In genomic region chr12:630656-631632, GRCh38 we compare ENCODE assay signal across 8 cellular contexts.
DNase-seq lines count a peak whose midpoint lies in the region; ATAC-seq, FAIRE-seq and TF ChIP-seq lines count a peak whose summit lies in the region.

No MANE protein-coding gene starts in this region.

- FAIRE-seq in RCC 7860 (lab: Jason Lieb, UNC), result no peak

- peak overlapping the region in 1 of 2 donors; percentile 39 for H3K9ac ChIP-seq in duodenal mucosa (ENCODE audit: low read depth in 1 of 2, low read length in 2 of 2)
- no peak overlapping the region for H3K9ac ChIP-seq in parathyroid adenoma

- H3K9me3 ChIP-seq in duodenal mucosa (ENCODE audit: control insufficient read depth in 1 of 2, low read length in 2 of 2) (no peaks in the 10 kb centered on the region), parathyroid adenoma (ENCODE audit: control insufficient read depth, low read length) (no peaks in the 10 kb centered on the region)

- peaks cover 50% of the 10 kb centered on the region for H3K4me1 Mint-ChIP-seq in T-helper 1 cell treated with Interleukin-12 subunit alpha and Interleukin-12 subunit beta and Interleukin-4 antibody, amounts not matched to agents 30 μg/mL and 1 μg/mL, for 36 hours (ENCODE audit: low read depth)

- H3K27ac Mint-ChIP-seq in T-helper 1 cell treated with Interleukin-12 subunit alpha and Interleukin-12 subunit beta and Interleukin-4 antibody, amounts not matched to agents 30 μg/mL and 1 μg/mL, for 36 hours, result peak overlapping the region; percentile 99

- peak overlapping the region; percentile 9 for H3K4me2 ChIP-seq in parathyroid adenoma (ENCODE audit: low read length)

- peaks cover 7% of the 10 kb centered on the region for H3K36me3 Mint-ChIP-seq in T-helper 1 cell treated with Interleukin-12 subunit alpha and Interleukin-12 subunit beta and Interleukin-4 antibody, amounts not matched to agents 30 μg/mL and 1 μg/mL, for 36 hours (ENCODE audit: low read depth)

- DNase-seq in RCC 7860 (ENCODE audit: low spot score) (no peak), DMS 273 treated with DMSO at 0.1 percent for 48 hours (lab: John Stamatoyannopoulos, UW) (no peak)

- no peak overlapping the region for H2AFZ ChIP-seq in parathyroid adenoma

- H3K4me1 ChIP-seq in duodenal mucosa (ENCODE audit: control insufficient read depth in 1 of 2, insufficient read depth in 2 of 2, low read length in 2 of 2), result peaks cover 0 to 8% of the 10 kb centered on the region in 2 donors
- no peaks in the 10 kb centered on the region for H3K4me1 ChIP-seq in parathyroid adenoma

- no peak for TF ChIP-seq CTCF in parathyroid adenoma (IDR thresholded peaks at IDR 0.05)

- H3K36me3 ChIP-seq in duodenal mucosa (ENCODE audit: control insufficient read depth in 1 of 2, insufficient read depth in 2 of 2, low read length in 2 of 2) (no peaks in the 10 kb centered on the region), parathyroid adenoma (ENCODE audit: control insufficient read depth, insufficient read depth, low read length) (no peaks in the 10 kb centered on the region)

- H3K27me3 ChIP-seq in duodenal mucosa (ENCODE audit: control insufficient read depth in 1 of 2, insufficient read depth in 2 of 2, low read length in 2 of 2), result no peaks in the 10 kb centered on the region
- H3K27me3 ChIP-seq in parathyroid adenoma (ENCODE audit: control insufficient read depth, insufficient read depth, low read length), result no peaks in the 10 kb centered on the region

- no peaks in the 10 kb centered on the region for H3K79me2 ChIP-seq in parathyroid adenoma

- H3K27me3 Mint-ChIP-seq in T-helper 1 cell treated with Interleukin-12 subunit alpha and Interleukin-12 subunit beta and Interleukin-4 antibody, amounts not matched to agents 30 μg/mL and 1 μg/mL, for 36 hours (ENCODE audit: low read depth), result no peaks in the 10 kb centered on the region

- in situ Hi-C loops in GM18951 (cut with MboI; ENCODE audit: low sequenced_read_pairs, unreplicated experiment), result no loop called here

- TF ChIP-seq POLR2A in GM18951 (IDR thresholded peaks at IDR 0.05; ENCODE audit: extremely low read depth, insufficient read depth, insufficient read length), result peak; percentile 90

- ATAC-seq in HG03064 (IDR thresholded peaks at IDR 0.05; ENCODE audit: low read depth, unreplicated experiment), result peak; percentile 67
- no peak for ATAC-seq in GM18867 (IDR thresholded peaks at IDR 0.05; ENCODE audit: unreplicated experiment)

- H3K27ac ChIP-seq in duodenal mucosa (ENCODE audit: low read depth, low read length), result peak overlapping the region; percentile 10
- H3K27ac ChIP-seq in parathyroid adenoma, result peak overlapping the region; percentile 29

- H3K4me3 Mint-ChIP-seq in T-helper 1 cell treated with Interleukin-12 subunit alpha and Interleukin-12 subunit beta and Interleukin-4 antibody, amounts not matched to agents 30 μg/mL and 1 μg/mL, for 36 hours, result peak overlapping the region; percentile 100

- H3K4me3 ChIP-seq in duodenal mucosa (ENCODE audit: low read depth in 1 of 2, low read length in 2 of 2) (peak overlapping the region in 1 of 2 donors; percentile 38), parathyroid adenoma (ENCODE audit: low read depth, low read length) (no peak overlapping the region)

- H3K9me3 Mint-ChIP-seq in T-helper 1 cell treated with Interleukin-12 subunit alpha and Interleukin-12 subunit beta and Interleukin-4 antibody, amounts not matched to agents 30 μg/mL and 1 μg/mL, for 36 hours, result no peaks in the 10 kb centered on the region
